9 cellular contexts compared by ENCODE assay signal in the genomic region with DNA sequence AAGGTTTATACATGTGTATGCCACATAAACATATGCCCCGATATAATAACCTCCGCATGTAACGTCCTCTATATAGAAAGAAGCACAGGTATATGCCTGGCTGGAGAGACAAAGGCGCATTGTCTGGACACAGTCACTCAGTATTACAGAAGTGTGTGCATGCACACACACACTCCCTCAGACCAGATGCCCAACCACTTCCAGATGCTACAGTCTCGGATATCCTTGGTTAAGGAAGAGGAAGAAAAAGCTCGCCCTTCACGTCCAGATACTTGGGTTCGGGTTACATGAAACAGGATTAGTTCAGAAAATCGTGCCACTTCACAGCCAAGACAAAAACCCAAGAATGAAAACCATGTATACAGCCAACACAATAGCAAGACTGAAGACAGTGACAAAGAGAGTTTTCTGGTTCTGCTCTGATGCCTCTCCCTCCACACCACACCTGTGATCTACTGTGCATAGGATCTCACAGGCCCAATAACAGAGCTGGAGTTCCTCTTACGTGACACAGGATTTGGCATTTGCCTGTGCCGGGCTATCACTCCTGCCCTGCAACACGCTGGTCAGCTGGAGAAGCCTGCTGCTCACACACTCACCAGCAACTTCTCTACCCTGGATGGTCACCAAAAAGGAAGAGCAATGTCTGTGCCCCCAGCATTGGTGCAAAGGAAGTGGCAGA.
A peak's percentile ranks its signal among the peaks of the same experiment; 100 is the strongest.
DNase-seq lines count a peak whose midpoint lies in the region; ATAC-seq and TF ChIP-seq lines count a peak whose summit lies in the region.
"Had no signal": no experiment of that assay in that cellular context is flagged by ENCODE, and none has a peak within 500 bp of the region (broad histone marks: within the 10 kb centered on the region; RNA-seq: fewer than 3 reads in every experiment).

No MANE protein-coding gene starts in this region.

- peaks cover 33% of the 10 kb centered on the region for H3K79me2 ChIP-seq in fibroblast of lung (ENCODE audit: control insufficient read depth, insufficient read depth, low read length)

- ATAC-seq in HG02840 (IDR thresholded peaks at IDR 0.05; ENCODE audit: low FRiP score, unreplicated experiment), result no peak

- H3K4me3 ChIP-seq in fibroblast of lung (replicated peaks in 1 of 4; ENCODE audit: control extremely low read depth in 1 of 4, insufficient read depth in 1 of 4, low read depth in 3 of 4, low read length in 4 of 4) (no peak overlapping the region), skeletal muscle cell (ENCODE audit: low read depth, low read length) (no peak overlapping the region)

- DNase-seq in GM03348 (ENCODE audit: low spot score), result peak; percentile 66
- peak; percentile 84 to 87 for DNase-seq in NCI-H526 (lab: John Stamatoyannopoulos, UW)
- peak; percentile 44 for DNase-seq in fibroblast of lung (ENCODE audit: low read depth in 2 of 2)
- DNase-seq in skeletal muscle cell (ENCODE audit: low read depth), result peak; percentile 51
- DNase-seq in stimulated activated CD4-positive, alpha-beta T cell treated with anti-CD3 and anti-CD28 coated beads, Interleukin-12 subunit alpha, Interleukin-12 subunit beta, amount 100 ng/mL, for 4 hours, result no peak
- no peak for DNase-seq in NCI-H2081 (lab: John Stamatoyannopoulos, UW)
- DNase-seq in NCI-H1694 treated with DMSO at 0.1 percent for 48 hours (lab: John Stamatoyannopoulos, UW), result no peak
- DNase-seq: NCI-H1105 had no signal

- no peaks in the 10 kb centered on the region for H4K20me1 ChIP-seq in fibroblast of lung (ENCODE audit: control insufficient read depth, extremely low read depth, insufficient read depth, low read length)

- H2AFZ ChIP-seq in fibroblast of lung (ENCODE audit: low read length), result no peak overlapping the region

- H3K27me3 ChIP-seq in fibroblast of lung (ENCODE audit: control insufficient read depth, insufficient read depth, low read length), result no peaks in the 10 kb centered on the region

- H3K4me1 ChIP-seq in fibroblast of lung (ENCODE audit: control insufficient read depth, extremely low read depth, insufficient read depth, low read length), result peaks cover 46% of the 10 kb centered on the region

- no peak overlapping the region for H3K9ac ChIP-seq in fibroblast of lung (ENCODE audit: insufficient read depth, low read length)

- peaks cover 2% of the 10 kb centered on the region for H3K36me3 ChIP-seq in fibroblast of lung (ENCODE audit: control insufficient read depth, insufficient read depth, low read length)

- no peak overlapping the region for H3K27ac ChIP-seq in fibroblast of lung (ENCODE audit: insufficient read depth, low read length)

- H3K9me3 ChIP-seq in fibroblast of lung (ENCODE audit: control insufficient read depth, insufficient read depth, low read depth, low read length), result no peaks in the 10 kb centered on the region

- H3K4me2 ChIP-seq in fibroblast of lung (ENCODE audit: extremely low read depth, insufficient read depth, low read length), result peak overlapping the region; percentile 21

- TF ChIP-seq CTCF in fibroblast of lung (conservative IDR thresholded peaks at IDR 0.05 in 1 of 2, IDR thresholded peaks at IDR 0.05 in 1 of 2; ENCODE audit: low read depth in 1 of 2, low read length in 2 of 2), result no peak

Comparison
In these comparisons a context has a peak if more than half of its experiments do, and no peak if none do; other contexts are left out.
1. DNase-seq: peak in GM03348 (single experiment), NCI-H526 (2 of 2), fibroblast of lung (2 of 2) and skeletal muscle cell (single experiment); none in stimulated activated CD4-positive, alpha-beta T cell treated with anti-CD3 and anti-CD28 coated beads, Interleukin-12 subunit alpha, Interleukin-12 subunit beta, amount 100 ng/mL, for 4 hours (single experiment), NCI-H2081 (0 of 2) and NCI-H1694 treated with DMSO at 0.1 percent for 48 hours (single experiment).